23 cellular contexts compared by ENCODE assay signal in genomic region chr13:28710161-28710560, GRCh38.
"Had no signal": no experiment of that assay in that cellular context is flagged by ENCODE, and none has a peak within 500 bp of the region (broad histone marks: within the 10 kb centered on the region; RNA-seq: fewer than 3 reads in every experiment).

No MANE protein-coding gene starts in this region.

- H3K4me1 ChIP-seq: body of pancreas, tibial artery had no signal

- H3K4me2 ChIP-seq: SK-N-SH had no signal

- H3K9me3 ChIP-seq: body of pancreas, SK-N-SH, tibial artery had no signal

- DNase-seq: activated CD4-positive, alpha-beta T cell treated with anti-CD3 and anti-CD28 coated beads, Interleukin-2, amount 10 ng/mL, durations not matched to agents 7 days and 5 days; activated CD4-positive, CD25-positive, alpha-beta regulatory T cell treated with anti-CD3 and anti-CD28 coated beads, Interleukin-2, amount 50 U/mL, for 72 hours; activated CD8-positive, alpha-beta memory T cell treated with anti-CD3 and anti-CD28 coated beads, Interleukin-2, amount 10 ng/mL, durations not matched to agents 7 days and 5 days; activated CD8-positive, alpha-beta T cell treated with anti-CD3 and anti-CD28 coated beads for 36 hours; activated gamma-delta T cell; activated naive CD4-positive, alpha-beta T cell treated with anti-CD3 and anti-CD28 coated beads, Interleukin-2, amount 50 U/mL, for 16 hours; activated naive CD8-positive, alpha-beta T cell treated with anti-CD3 and anti-CD28 coated beads, Interleukin-2, amount 50 U/mL, for 24 hours; anterior cingulate cortex; body of pancreas; effector memory CD8-positive, alpha-beta T cell; foreskin melanocyte; immature natural killer cell; left ventricle myocardium superior; naive thymus-derived CD8-positive, alpha-beta T cell; SK-N-SH; stimulated activated CD4-positive, alpha-beta T cell treated with anti-CD3 and anti-CD28 coated beads, Interleukin-12 subunit alpha, Interleukin-12 subunit beta, amount 100 ng/mL, for 4 hours; stimulated activated CD4-positive, alpha-beta T cell treated with anti-CD3 and anti-CD28 coated beads, Interleukin-4, amount 100 ng/mL, for 4 hours; substantia nigra; T-helper 2 cell; tibial artery had no signal

- H3K27me3 ChIP-seq: body of pancreas, cardiac muscle cell, tibial artery had no signal

- H3K36me3 ChIP-seq: cardiac muscle cell had no signal

- H3K4me3 ChIP-seq: body of pancreas, cardiac muscle cell, tibial artery had no signal

- H3K27ac ChIP-seq: body of pancreas, cardiac muscle cell, tibial artery, VCaP had no signal

- H3K9me2 ChIP-seq: SK-N-SH had no signal

- ATAC-seq: activated CD8-positive, alpha-beta memory T cell treated with anti-CD3 and anti-CD28 coated beads, Interleukin-2, amount 10 ng/mL, durations not matched to agents 7 days and 5 days; activated CD8-positive, alpha-beta T cell treated with anti-CD3 and anti-CD28 coated beads for 36 hours; activated naive CD8-positive, alpha-beta T cell treated with anti-CD3 and anti-CD28 coated beads, Interleukin-2, amount 50 U/mL, for 24 hours; body of pancreas; effector memory CD8-positive, alpha-beta T cell; esophagus mucosa; left ventricle myocardium superior; naive thymus-derived CD8-positive, alpha-beta T cell had no signal
